ENCODE assay signal across 8 cellular contexts in genomic region chr17:39754958-39755549, GRCh38. TPM values are rescaled to one million over a fixed set of nuclear protein-coding genes. Genes with fewer than 3 reads are reported as not detected.
DNase-seq lines count a peak whose midpoint lies in the region; FAIRE-seq and TF ChIP-seq lines count a peak whose summit lies in the region.

No MANE protein-coding gene starts in this region.

- DNase-seq in T-helper 2 cell treated with Interferon-gamma antibody and Interleukin-4, amounts not matched to agents 5 μg/mL and 100 μg/mL, for 36 hours (ENCODE audit: low spot score): no peak
- DNase-seq in T-helper 2 cell (no peak), spleen (peak; percentile 83), cerebellar nuclear complex (lab: John Stamatoyannopoulos, UW) (no peak), GM10248 (ENCODE audit: extremely low spot score) (no peak), RCC 7860 (ENCODE audit: low spot score) (no peak)
- DNase-seq in activated T-helper 1 cell treated with anti-CD3 and anti-CD28 coated beads, Interleukin-12 subunit alpha, Interleukin-12 subunit beta, Interleukin-2, Interleukin-4 antibody, amounts not matched to agents 30 ng/mL and 10 ng/mL and 1 ng/mL, durations not matched to agents 14 hours and 24 hours and 36 hours (ENCODE audit: low spot score): no peak

- WGBS in spleen, 5 donors: 28 to 41% (median 32%) methylated on average over 15 to 21 of the region's 21 CpGs

- H3K27me3 Mint-ChIP-seq in T-helper 2 cell treated with Interferon-gamma antibody and Interleukin-4, amounts not matched to agents 5 μg/mL and 100 μg/mL, for 36 hours (ENCODE audit: low read depth): no peaks in the 10 kb centered on the region
- H3K27me3 Mint-ChIP-seq in activated T-helper 1 cell treated with anti-CD3 and anti-CD28 coated beads, Interleukin-12 subunit alpha, Interleukin-12 subunit beta, Interleukin-2, Interleukin-4 antibody, amounts not matched to agents 30 ng/mL and 10 ng/mL and 1 ng/mL, durations not matched to agents 14 hours and 24 hours and 36 hours (ENCODE audit: insufficient read depth): no peaks in the 10 kb centered on the region

- no peak overlapping the region for H3K9ac ChIP-seq in iPS-15b (ENCODE audit: low read depth, low read length)

- peak overlapping the region; percentile 45 for H3K4me3 Mint-ChIP-seq in T-helper 2 cell treated with Interferon-gamma antibody and Interleukin-4, amounts not matched to agents 5 μg/mL and 100 μg/mL, for 36 hours
- peak overlapping the region; percentile 61 for H3K4me3 Mint-ChIP-seq in activated T-helper 1 cell treated with anti-CD3 and anti-CD28 coated beads, Interleukin-12 subunit alpha, Interleukin-12 subunit beta, Interleukin-2, Interleukin-4 antibody, amounts not matched to agents 30 ng/mL and 10 ng/mL and 1 ng/mL, durations not matched to agents 14 hours and 24 hours and 36 hours

- H3K36me3 ChIP-seq in iPS-15b (ENCODE audit: control insufficient read depth, insufficient read depth, low read length) (no peaks in the 10 kb centered on the region), spleen (no peaks in the 10 kb centered on the region)

- H3K27me3 ChIP-seq in iPS-15b (ENCODE audit: control insufficient read depth, insufficient read depth, low read length): peaks cover 6% of the 10 kb centered on the region
- H3K27me3 ChIP-seq in spleen (replicated peaks in 1 of 7): no peaks in the 10 kb centered on the region

- TF ChIP-seq POLR2A in spleen (IDR thresholded peaks at IDR 0.05): no peak

- H3K27ac ChIP-seq in spleen: peak overlapping the region; percentile 95 to 99 (median 98)

- peaks cover 56% of the 10 kb centered on the region for H3K4me1 Mint-ChIP-seq in T-helper 2 cell treated with Interferon-gamma antibody and Interleukin-4, amounts not matched to agents 5 μg/mL and 100 μg/mL, for 36 hours (ENCODE audit: low read depth)
- peaks cover 66% of the 10 kb centered on the region for H3K4me1 Mint-ChIP-seq in activated T-helper 1 cell treated with anti-CD3 and anti-CD28 coated beads, Interleukin-12 subunit alpha, Interleukin-12 subunit beta, Interleukin-2, Interleukin-4 antibody, amounts not matched to agents 30 ng/mL and 10 ng/mL and 1 ng/mL, durations not matched to agents 14 hours and 24 hours and 36 hours (ENCODE audit: low read depth)

- FAIRE-seq in RCC 7860 (lab: Jason Lieb, UNC): no peak

- H3K4me3 ChIP-seq in iPS-15b (ENCODE audit: low read depth, low read length) (peak overlapping the region; percentile 68), spleen (peak overlapping the region in 7 of 8 donors; percentile 57 to 87 (median 60))

- CTCF ChIA-PET in GM10248 (lab: Yijun Ruan, JAX): interaction anchor here (0.7 to 8.2 kb wide), 19 partner anchors 9 to 133 kb away, joined by 3 to 93 read pairs (median 4); partner anchors contain the start of genes IKZF3 and MIEN1

- H3K9me3 Mint-ChIP-seq in T-helper 2 cell treated with Interferon-gamma antibody and Interleukin-4, amounts not matched to agents 5 μg/mL and 100 μg/mL, for 36 hours: no peaks in the 10 kb centered on the region
- H3K9me3 Mint-ChIP-seq in activated T-helper 1 cell treated with anti-CD3 and anti-CD28 coated beads, Interleukin-12 subunit alpha, Interleukin-12 subunit beta, Interleukin-2, Interleukin-4 antibody, amounts not matched to agents 30 ng/mL and 10 ng/mL and 1 ng/mL, durations not matched to agents 14 hours and 24 hours and 36 hours: no peaks in the 10 kb centered on the region

- POLR2A ChIA-PET in GM10248 (lab: Yijun Ruan, JAX): interaction anchor here (0.5 to 1.8 kb wide), 4 partner anchors 12 to 910 kb away, joined by 3 to 6 read pairs (median 4); no protein-coding TSS in a partner anchor

- peak overlapping the region; percentile 82 for H3K27ac Mint-ChIP-seq in T-helper 2 cell treated with Interferon-gamma antibody and Interleukin-4, amounts not matched to agents 5 μg/mL and 100 μg/mL, for 36 hours
- H3K27ac Mint-ChIP-seq in activated T-helper 1 cell treated with anti-CD3 and anti-CD28 coated beads, Interleukin-12 subunit alpha, Interleukin-12 subunit beta, Interleukin-2, Interleukin-4 antibody, amounts not matched to agents 30 ng/mL and 10 ng/mL and 1 ng/mL, durations not matched to agents 14 hours and 24 hours and 36 hours: peak overlapping the region; percentile 86

- intact Hi-C loops in activated T-helper 1 cell treated with anti-CD3 and anti-CD28 coated beads, Interleukin-12 subunit alpha, Interleukin-12 subunit beta, Interleukin-2, Interleukin-4 antibody, amounts not matched to agents 30 ng/mL and 10 ng/mL and 1 ng/mL, durations not matched to agents 14 hours and 24 hours and 36 hours (cut with micrococcal nuclease): loop anchor here (1.0 to 10.0 kb wide), 12 partner anchors 15 to 225 kb away; partner anchors contain the start of genes LRRC3C, MIEN1, ORMDL3 and PGAP3
- intact Hi-C loops in spleen (cut with DNase I; ENCODE audit: low total_unique reads): loop anchor here (5.0 to 10.0 kb wide), 2 partner anchors 110 to 133 kb away; partner anchors contain the start of genes IKZF3 and ZPBP2

- H3K4me1 ChIP-seq in iPS-15b (ENCODE audit: control insufficient read depth, insufficient read depth, low read length) (peaks cover 13% of the 10 kb centered on the region), spleen (peaks cover 43 to 83% (median 69%) of the 10 kb centered on the region in 6 donors)

- no peaks in the 10 kb centered on the region for H3K36me3 Mint-ChIP-seq in T-helper 2 cell treated with Interferon-gamma antibody and Interleukin-4, amounts not matched to agents 5 μg/mL and 100 μg/mL, for 36 hours (ENCODE audit: low read depth)
- H3K36me3 Mint-ChIP-seq in activated T-helper 1 cell treated with anti-CD3 and anti-CD28 coated beads, Interleukin-12 subunit alpha, Interleukin-12 subunit beta, Interleukin-2, Interleukin-4 antibody, amounts not matched to agents 30 ng/mL and 10 ng/mL and 1 ng/mL, durations not matched to agents 14 hours and 24 hours and 36 hours (ENCODE audit: low read depth): peaks cover 6% of the 10 kb centered on the region

- H3K9me3 ChIP-seq in iPS-15b (ENCODE audit: control insufficient read depth, insufficient read depth, low read length) (no peaks in the 10 kb centered on the region), spleen (no peaks in the 10 kb centered on the region)

- TF ChIP-seq CTCF in spleen (IDR thresholded peaks at IDR 0.05 in 8 of 11, conservative IDR thresholded peaks at IDR 0.05 in 3 of 11) (no peak), GM10248 (IDR thresholded peaks at IDR 0.05; ENCODE audit: control extremely low read depth, extremely low read depth, low read depth, missing control alignments) (no peak)

RNA-seq across cellular contexts. Expression of gene GRB7, which starts 17.3 kb away (rescaled TPM):
- total RNA-seq in activated T-helper 1 cell treated with anti-CD3 and anti-CD28 coated beads, Interleukin-12 subunit alpha, Interleukin-12 subunit beta, Interleukin-2, Interleukin-4 antibody, amounts not matched to agents 30 ng/mL and 10 ng/mL and 1 ng/mL, durations not matched to agents 14 hours and 24 hours and 36 hours: 0.64 and 0.73 TPM in 2 replicates
- 1 to 10 TPM in 2 of 7 donors, under 1 TPM in 4, not detected in 1; 0.51 to 1.9 (median 0.66) TPM for total RNA-seq in spleen
- under 1 TPM; 0.04 to 0.19 (median 0.14) TPM for polyA plus RNA-seq in spleen

RNA-seq across cellular contexts. Expression of gene MIEN1, which starts 24.7 kb away (rescaled TPM):
- 33.3 and 37.1 TPM in 2 replicates for total RNA-seq in activated T-helper 1 cell treated with anti-CD3 and anti-CD28 coated beads, Interleukin-12 subunit alpha, Interleukin-12 subunit beta, Interleukin-2, Interleukin-4 antibody, amounts not matched to agents 30 ng/mL and 10 ng/mL and 1 ng/mL, durations not matched to agents 14 hours and 24 hours and 36 hours
- 10 to 100 TPM; 28.0 to 58.2 (median 40.5) TPM for total RNA-seq in spleen
- 10 to 100 TPM; 60.9 to 85.2 (median 78.7) TPM for polyA plus RNA-seq in spleen

RNA-seq across cellular contexts. Expression of gene ERBB2, which starts 55.2 kb away (rescaled TPM):
- total RNA-seq in activated T-helper 1 cell treated with anti-CD3 and anti-CD28 coated beads, Interleukin-12 subunit alpha, Interleukin-12 subunit beta, Interleukin-2, Interleukin-4 antibody, amounts not matched to agents 30 ng/mL and 10 ng/mL and 1 ng/mL, durations not matched to agents 14 hours and 24 hours and 36 hours: 2.5 and 3.0 TPM in 2 replicates
- 10 to 100 TPM in 5 of 7 donors, 1 to 10 TPM in 2; 8.5 to 15.9 (median 13.8) TPM for total RNA-seq in spleen
- polyA plus RNA-seq in spleen: 1 to 10 TPM; 3.4 to 6.6 (median 4.3) TPM
